Comparison of ENCODE assay signal across 1 cellular context in the genomic region with DNA sequence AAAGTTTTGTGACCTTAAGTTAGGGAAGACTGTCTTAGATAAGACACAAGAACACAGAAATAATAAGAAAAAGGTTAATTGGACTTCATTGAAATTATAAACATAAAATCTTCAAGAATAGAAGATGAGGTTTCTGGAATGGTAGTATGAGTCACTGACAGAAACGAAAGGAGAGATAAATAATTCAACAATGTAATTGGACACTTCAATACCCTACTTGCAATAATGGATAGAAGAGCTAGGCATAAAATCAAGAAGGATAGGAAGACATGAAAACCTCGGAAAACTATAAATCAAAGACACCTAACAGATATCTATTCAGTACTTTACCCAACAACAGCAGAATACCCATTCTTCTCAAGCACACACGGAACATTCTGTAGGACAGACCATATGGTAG.
TF ChIP-seq lines count a peak whose summit lies in the region.

No MANE protein-coding gene starts in this region.

TF ChIP-seq in K562, 482 proteins besides CTCF, POLR2A, EP300 and RAD21:
- TF ChIP-seq TRIM24 (IDR thresholded peaks at IDR 0.05) = 0 out of 4 replicates have a peak, but pooled peaks of 1 of the 2 experiments have one; percentile 10
- no peak for TF ChIP-seq RCOR1 (IDR thresholded peaks at IDR 0.05; ENCODE audit: borderline replicate concordance in 1 of 2, low read depth in 2 of 2, low read length in 2 of 2)
- TF ChIP-seq, protein P1, sequence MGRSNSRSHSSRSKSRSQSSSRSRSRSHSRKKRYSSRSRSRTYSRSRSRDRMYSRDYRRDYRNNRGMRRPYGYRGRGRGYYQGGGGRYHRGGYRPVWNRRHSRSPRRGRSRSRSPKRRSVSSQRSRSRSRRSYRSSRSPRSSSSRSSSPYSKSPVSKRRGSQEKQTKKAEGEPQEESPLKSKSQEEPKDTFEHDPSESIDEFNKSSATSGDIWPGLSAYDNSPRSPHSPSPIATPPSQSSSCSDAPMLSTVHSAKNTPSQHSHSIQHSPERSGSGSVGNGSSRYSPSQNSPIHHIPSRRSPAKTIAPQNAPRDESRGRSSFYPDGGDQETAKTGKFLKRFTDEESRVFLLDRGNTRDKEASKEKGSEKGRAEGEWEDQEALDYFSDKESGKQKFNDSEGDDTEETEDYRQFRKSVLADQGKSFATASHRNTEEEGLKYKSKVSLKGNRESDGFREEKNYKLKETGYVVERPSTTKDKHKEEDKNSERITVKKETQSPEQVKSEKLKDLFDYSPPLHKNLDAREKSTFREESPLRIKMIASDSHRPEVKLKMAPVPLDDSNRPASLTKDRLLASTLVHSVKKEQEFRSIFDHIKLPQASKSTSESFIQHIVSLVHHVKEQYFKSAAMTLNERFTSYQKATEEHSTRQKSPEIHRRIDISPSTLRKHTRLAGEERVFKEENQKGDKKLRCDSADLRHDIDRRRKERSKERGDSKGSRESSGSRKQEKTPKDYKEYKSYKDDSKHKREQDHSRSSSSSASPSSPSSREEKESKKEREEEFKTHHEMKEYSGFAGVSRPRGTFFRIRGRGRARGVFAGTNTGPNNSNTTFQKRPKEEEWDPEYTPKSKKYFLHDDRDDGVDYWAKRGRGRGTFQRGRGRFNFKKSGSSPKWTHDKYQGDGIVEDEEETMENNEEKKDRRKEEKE (IDR thresholded peaks at IDR 0.05; ENCODE audit: borderline replicate concordance in 1 of 2, control insufficient read depth in 1 of 2, low read depth in 2 of 2, low read length in 1 of 2) = no peak
- peak; percentile 89 for TF ChIP-seq ZFP1 (CRISPR knock-in tag; IDR thresholded peaks at IDR 0.05)
